ENCODE assay signal across 9 cellular contexts in genomic region chr9:114371986-114372917, GRCh38. TPM values are rescaled to one million over a fixed set of nuclear protein-coding genes. Genes with fewer than 3 reads are reported as not detected.
DNase-seq lines count a peak whose midpoint lies in the region; ATAC-seq and TF ChIP-seq lines count a peak whose summit lies in the region.
"Had no signal": no experiment of that assay in that cellular context is flagged by ENCODE, and none has a peak within 500 bp of the region (broad histone marks: within the 10 kb centered on the region; RNA-seq: fewer than 3 reads in every experiment).

No MANE protein-coding gene starts in this region.

- peaks cover 50% of the 10 kb centered on the region for H3K36me3 Mint-ChIP-seq in GM23338 (ENCODE audit: low read depth)

- peak overlapping the region; percentile 55 for H3K9ac ChIP-seq in SU-DHL-6 (ENCODE audit: low read length)
- peak overlapping the region; percentile 31 for H3K9ac ChIP-seq in neuronal stem cell (ENCODE audit: low read depth, low read length, poor library complexity)

- H3K79me2 ChIP-seq in GM23338 (replicated peaks; ENCODE audit: insufficient read depth) (peaks cover 4% of the 10 kb centered on the region; the same call in 1 of the 2 replicates), SU-DHL-6 (ENCODE audit: insufficient read depth, low read length) (peaks cover 11% of the 10 kb centered on the region; the same call in 1 of the 2 replicates)

- peaks cover 52% of the 10 kb centered on the region for H3K4me1 ChIP-seq in GM23338 (ENCODE audit: insufficient read depth)
- H3K4me1 ChIP-seq in neuronal stem cell (ENCODE audit: control insufficient read depth in 2 of 2, insufficient read depth in 1 of 2, low read depth in 1 of 2, low read length in 2 of 2), result peaks cover 15 to 25% of the 10 kb centered on the region in 2 donors
- peaks cover 20% of the 10 kb centered on the region for H3K4me1 ChIP-seq in HAP-1

- H3K79me1 ChIP-seq in neuronal stem cell (ENCODE audit: low read depth, low read length), result no peaks in the 10 kb centered on the region

- no peaks in the 10 kb centered on the region for H3K9me3 Mint-ChIP-seq in GM23338

- H2BK12ac ChIP-seq in neuronal stem cell (ENCODE audit: low read length), result peak overlapping the region; percentile 46

- no peaks in the 10 kb centered on the region for H4K20me1 ChIP-seq in GM23338 (replicated peaks; ENCODE audit: insufficient read depth)
- no peaks in the 10 kb centered on the region for H4K20me1 ChIP-seq in SU-DHL-6 (ENCODE audit: low read depth, low read length)

- H3K9me3 ChIP-seq in SU-DHL-6 (ENCODE audit: insufficient read depth, low read length), result no peaks in the 10 kb centered on the region
- H3K9me3 ChIP-seq in neuronal stem cell (replicated peaks in 1 of 2; ENCODE audit: control insufficient read depth in 2 of 2, insufficient read depth in 1 of 2, low read depth in 1 of 2, low read length in 2 of 2), result no peaks in the 10 kb centered on the region
- no peaks in the 10 kb centered on the region for H3K9me3 ChIP-seq in HAP-1

- H3K4me1 Mint-ChIP-seq in GM23338, result peaks cover 43% of the 10 kb centered on the region

- in situ Hi-C loops in HAP-1 (cut with MboI; ENCODE audit: low sequenced_read_pairs), result no loop called here

- H3K4me3 Mint-ChIP-seq in GM23338, result no peak overlapping the region

- H3K27ac ChIP-seq in GM23338 (ENCODE audit: low read depth), result no peak overlapping the region
- H3K27ac ChIP-seq in SU-DHL-6 (ENCODE audit: low read depth, low read length), result peak overlapping the region; percentile 92
- no peak overlapping the region for H3K27ac ChIP-seq in neuronal stem cell (replicated peaks; ENCODE audit: low read length)

- H3K18ac ChIP-seq in neuronal stem cell (ENCODE audit: low read length), result peak overlapping the region; percentile 13

- no peak overlapping the region for H2AK5ac ChIP-seq in neuronal stem cell (ENCODE audit: low read depth, low read length)

- H4K8ac ChIP-seq in neuronal stem cell (ENCODE audit: low read depth, low read length), result no peak overlapping the region

- no peak overlapping the region for H2BK15ac ChIP-seq in neuronal stem cell (ENCODE audit: low read length)

- no peak overlapping the region for H4K91ac ChIP-seq in neuronal stem cell (ENCODE audit: low read depth, low read length, poor library complexity)

- H2BK120ac ChIP-seq in neuronal stem cell (ENCODE audit: low read depth, low read length), result peak overlapping the region; percentile 0

- H3K4ac ChIP-seq in neuronal stem cell (ENCODE audit: low read length), result no peak overlapping the region

- no peak for TF ChIP-seq POLR2A in erythroblast (IDR thresholded peaks at IDR 0.05; ENCODE audit: low read length)

- DNase-seq in COLO829 (ENCODE audit: low spot score), result peak; percentile 81
- no peak for DNase-seq in GM23338 (ENCODE audit: low spot score)
- peak; percentile 38 for DNase-seq in dermis blood vessel endothelial cell
- DNase-seq in neuronal stem cell (ENCODE audit: low spot score), result no peak
- no peak for DNase-seq in erythroblast (lab: John Stamatoyannopoulos, UW)
- DNase-seq in HAP-1 (ENCODE audit: low spot score in 2 of 2), result no peak

- H3K23ac ChIP-seq in neuronal stem cell (ENCODE audit: low read depth, low read length, poor library complexity), result peak overlapping the region; percentile 0

- WGBS in neuronal stem cell (ENCODE audit: extremely low coverage in 2 of 2, insufficient read length in 2 of 2, insufficient replicate concordance in 1 of 2), 2 donors, result no CpG with 5 or more reads among the region's 14 CpGs

- H3K27me3 Mint-ChIP-seq in GM23338 (ENCODE audit: insufficient read depth, low read depth, poor library complexity), result peaks cover 5% of the 10 kb centered on the region

- H3F3A ChIP-seq in GM23338 (replicated peaks; ENCODE audit: low read depth), result peaks cover 12% of the 10 kb centered on the region; the same call in 1 of the 2 replicates
- H3F3A ChIP-seq in SU-DHL-6 (ENCODE audit: insufficient read depth), result peaks cover 50% of the 10 kb centered on the region

- H2AFZ ChIP-seq in GM23338, result no peak overlapping the region
- H2AFZ ChIP-seq in SU-DHL-6 (ENCODE audit: low read depth, low read length, severe bottlenecking), result no peak overlapping the region
- no peak overlapping the region for H2AFZ ChIP-seq in neuronal stem cell (ENCODE audit: low read length)

- H3K9me2 ChIP-seq in GM23338 (ENCODE audit: insufficient read depth), result 0 out of 2 replicates have a peak, but pooled peaks cover 6% of the 10 kb centered on the region
- no peaks in the 10 kb centered on the region for H3K9me2 ChIP-seq in SU-DHL-6 (replicated peaks; ENCODE audit: insufficient read depth, low read length)

- no peak overlapping the region for H2BK5ac ChIP-seq in neuronal stem cell (ENCODE audit: low read length)

- TF ChIP-seq CTCF in GM23338 (conservative IDR thresholded peaks at IDR 0.05; ENCODE audit: low read depth in 2 of 2), result no peak
- no peak for TF ChIP-seq CTCF in SU-DHL-6 (IDR thresholded peaks at IDR 0.05; ENCODE audit: insufficient read depth, low read length, poor library complexity, severe bottlenecking)

- no peak overlapping the region for H3K4me2 ChIP-seq in GM23338
- H3K4me2 ChIP-seq in SU-DHL-6 (ENCODE audit: low read depth, low read length, poor library complexity, severe bottlenecking), result peak overlapping the region; percentile 54
- H3K4me2 ChIP-seq in neuronal stem cell (ENCODE audit: insufficient read depth, low read length, poor library complexity, severe bottlenecking), result no peak overlapping the region

- no peak overlapping the region for H3K4me3 ChIP-seq in GM23338
- peak overlapping the region; percentile 7 for H3K4me3 ChIP-seq in SU-DHL-6 (ENCODE audit: insufficient read depth, low read length, poor library complexity, severe bottlenecking)
- no peak overlapping the region for H3K4me3 ChIP-seq in neuronal stem cell (ENCODE audit: low read length in 2 of 2)
- no peak overlapping the region for H3K4me3 ChIP-seq in HAP-1

- no peak for ATAC-seq in GM23338
- no peak for ATAC-seq in HG03280 (IDR thresholded peaks at IDR 0.05; ENCODE audit: unreplicated experiment)
- ATAC-seq: HCT116 had no signal

- H3K27me3 ChIP-seq in GM23338 (ENCODE audit: insufficient read depth) (no peaks in the 10 kb centered on the region), SU-DHL-6 (ENCODE audit: low read length) (no peaks in the 10 kb centered on the region), neuronal stem cell (ENCODE audit: control insufficient read depth in 3 of 3, insufficient read depth in 3 of 3, low read depth in 1 of 3, low read length in 3 of 3) (no peaks in the 10 kb centered on the region), HAP-1 (ENCODE audit: low read depth) (no peaks in the 10 kb centered on the region)

- H3K14ac ChIP-seq in neuronal stem cell (ENCODE audit: low read length), result no peak overlapping the region

- peak overlapping the region; percentile 89 for H3K27ac Mint-ChIP-seq in GM23338

- no peaks in the 10 kb centered on the region for H3K36me3 ChIP-seq in GM23338 (ENCODE audit: insufficient read depth)
- H3K36me3 ChIP-seq in SU-DHL-6 (ENCODE audit: low read length), result no peaks in the 10 kb centered on the region
- H3K36me3 ChIP-seq in neuronal stem cell (replicated peaks in 1 of 2; ENCODE audit: control insufficient read depth in 2 of 2, insufficient read depth in 2 of 2, low read length in 2 of 2), result peaks cover 6 to 27% of the 10 kb centered on the region in 2 donors
- H3K36me3 ChIP-seq in HAP-1 (replicated peaks), result peaks cover 5% of the 10 kb centered on the region; the same call in 1 of the 2 replicates

TF ChIP-seq in GM23338, 12 proteins besides CTCF, POLR2A, EP300 and RAD21 (continues in another document):
- TF ChIP-seq POLR2AphosphoS5 (IDR thresholded peaks at IDR 0.05; ENCODE audit: low read depth), result no peak

RNA-seq across cellular contexts. Expression of gene AKNA, which starts 15.5 kb away (rescaled TPM):
- 19.6 and 28.1 TPM in 2 replicates for total RNA-seq in GM23338 (2014; rRNA removed; shearing (Covaris generic))
- 9.0 and 11.2 TPM in 2 replicates for polyA plus RNA-seq in GM23338 (2016; fragmentation: Nextera tagmentation; extraction: Ambion mirVana)
- total RNA-seq in dermis blood vessel endothelial cell, result 2.0 and 3.6 TPM in 2 replicates
- polyA plus RNA-seq in neuronal stem cell (2013, experiment 1 of 2), result 13.9 TPM
- polyA plus RNA-seq in neuronal stem cell (2013, experiment 2 of 2), result 13.8 TPM

RNA-seq across cellular contexts. Expression of gene ORM2, which starts 42.6 kb away (rescaled TPM):
- 0.76 TPM in 1 of 2 replicates, not detected in the other for total RNA-seq in GM23338 (2014; rRNA removed; shearing (Covaris generic))
- polyA plus RNA-seq in GM23338 (2016; fragmentation: Nextera tagmentation; extraction: Ambion mirVana), result 0.76 and 0.90 TPM in 2 replicates
- not detected in 2 replicates for total RNA-seq in dermis blood vessel endothelial cell
- polyA plus RNA-seq in neuronal stem cell (2013, experiment 1 of 2), result 0.14 TPM
- 0.08 TPM for polyA plus RNA-seq in neuronal stem cell (2013, experiment 2 of 2)

RNA-seq across cellular contexts. Expression of gene ORM1, which starts 49.4 kb away (rescaled TPM):
- not detected in 2 replicates for total RNA-seq in GM23338 (2014; rRNA removed; shearing (Covaris generic))
- polyA plus RNA-seq in GM23338 (2016; fragmentation: Nextera tagmentation; extraction: Ambion mirVana), result not detected in 2 replicates
- total RNA-seq in dermis blood vessel endothelial cell, result not detected in 2 replicates
- polyA plus RNA-seq in neuronal stem cell (2013, experiment 1 of 2), result not detected
- polyA plus RNA-seq in neuronal stem cell (2013, experiment 2 of 2), result not detected

Comparison
In these comparisons a context has a peak if more than half of its experiments do, and no peak if none do; other contexts are left out.
1. DNase-seq: peak in COLO829 (single experiment) and dermis blood vessel endothelial cell (single experiment); none in GM23338 (single experiment), neuronal stem cell (single experiment), erythroblast (0 of 2) and HAP-1 (0 of 2).